In the genomic region with DNA sequence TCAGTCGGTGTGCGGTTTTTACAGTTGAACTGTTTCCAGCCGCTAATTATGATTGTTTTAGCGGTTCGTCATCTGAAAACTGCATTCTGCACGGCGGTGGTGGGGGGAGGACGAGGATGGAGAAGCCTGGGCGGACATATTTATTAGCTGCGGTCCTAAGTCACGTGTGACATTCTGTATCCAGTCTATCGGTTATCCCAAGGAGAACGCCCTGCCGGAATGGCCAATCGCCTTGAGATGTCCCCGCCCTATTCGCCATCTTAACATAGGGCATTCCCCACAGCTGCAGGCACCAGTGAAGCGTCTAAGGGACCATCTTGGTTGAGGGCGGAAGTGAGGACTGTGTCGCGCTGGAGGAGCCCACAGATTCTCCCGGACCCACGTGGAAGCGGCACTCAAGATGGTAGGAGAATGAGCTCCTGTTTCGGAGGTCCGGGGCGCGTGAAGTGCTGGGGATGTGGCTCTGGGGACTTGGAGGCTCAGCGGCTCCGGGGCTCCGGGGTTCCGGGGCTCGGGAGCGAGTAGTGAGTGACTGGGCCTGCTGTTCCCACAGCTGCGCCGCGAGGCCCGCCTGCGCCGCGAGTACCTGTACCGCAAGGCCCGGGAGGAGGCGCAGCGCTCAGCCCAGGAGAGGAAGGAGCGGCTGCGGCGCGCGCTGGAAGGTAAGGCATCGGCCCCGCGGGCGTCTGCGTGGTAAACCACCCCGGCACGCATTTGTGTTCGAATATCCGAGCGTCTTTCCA, we compare ENCODE assay signal across 1 cellular context.
TF ChIP-seq lines count a peak whose summit lies in the region.

A gene with protein sequence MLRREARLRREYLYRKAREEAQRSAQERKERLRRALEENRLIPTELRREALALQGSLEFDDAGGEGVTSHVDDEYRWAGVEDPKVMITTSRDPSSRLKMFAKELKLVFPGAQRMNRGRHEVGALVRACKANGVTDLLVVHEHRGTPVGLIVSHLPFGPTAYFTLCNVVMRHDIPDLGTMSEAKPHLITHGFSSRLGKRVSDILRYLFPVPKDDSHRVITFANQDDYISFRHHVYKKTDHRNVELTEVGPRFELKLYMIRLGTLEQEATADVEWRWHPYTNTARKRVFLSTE (plus strand): TSS at position 365 of the 743 bp plus-strand sequence. CDS start 36 bp downstream, at position 401.

TF ChIP-seq in H1, 55 proteins besides CTCF, POLR2A, EP300 and RAD21 (continues in another document):
- TF ChIP-seq KDM5A (IDR thresholded peaks at IDR 0.05; ENCODE audit: low read length), result 0 out of 2 replicates have a peak, but pooled peaks have one; percentile 3
- TF ChIP-seq ZNF274 (IDR thresholded peaks at IDR 0.05; ENCODE audit: borderline replicate concordance, extremely low read depth, low read length), result no peak
- no peak for TF ChIP-seq SAP30 (IDR thresholded peaks at IDR 0.05; ENCODE audit: insufficient read depth, insufficient replicate concordance, low read length)
- TF ChIP-seq TEAD4 (IDR thresholded peaks at IDR 0.05; ENCODE audit: low read depth, low read length), result peak; percentile 23; the same call in 1 of the 2 replicates
- TF ChIP-seq NRF1 (IDR thresholded peaks at IDR 0.05; ENCODE audit: low read depth, low read length), result no peak
- TF ChIP-seq RBBP5 (IDR thresholded peaks at IDR 0.05; ENCODE audit: borderline replicate concordance, low read depth, low read length), result 0 out of 2 replicates have a peak, but pooled peaks have one; percentile 68
- TF ChIP-seq MAFK (IDR thresholded peaks at IDR 0.05; ENCODE audit: low read depth, low read length), result no peak
- no peak for TF ChIP-seq CBX5 (IDR thresholded peaks at IDR 0.05; ENCODE audit: low read depth, low read length)
- no peak for TF ChIP-seq JUN (IDR thresholded peaks at IDR 0.05; ENCODE audit: low read depth, low read length)
- TF ChIP-seq EGR1 (IDR thresholded peaks at IDR 0.05; ENCODE audit: borderline replicate concordance, low read depth, low read length), result no peak
- TF ChIP-seq, protein P1, sequence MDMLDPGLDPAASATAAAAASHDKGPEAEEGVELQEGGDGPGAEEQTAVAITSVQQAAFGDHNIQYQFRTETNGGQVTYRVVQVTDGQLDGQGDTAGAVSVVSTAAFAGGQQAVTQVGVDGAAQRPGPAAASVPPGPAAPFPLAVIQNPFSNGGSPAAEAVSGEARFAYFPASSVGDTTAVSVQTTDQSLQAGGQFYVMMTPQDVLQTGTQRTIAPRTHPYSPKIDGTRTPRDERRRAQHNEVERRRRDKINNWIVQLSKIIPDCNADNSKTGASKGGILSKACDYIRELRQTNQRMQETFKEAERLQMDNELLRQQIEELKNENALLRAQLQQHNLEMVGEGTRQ (IDR thresholded peaks at IDR 0.05; ENCODE audit: low read length), result peak; percentile 86
- TF ChIP-seq BRCA1 (IDR thresholded peaks at IDR 0.05; ENCODE audit: low read depth, low read length), result no peak
- TF ChIP-seq RXRA (IDR thresholded peaks at IDR 0.05; ENCODE audit: insufficient read depth, low read depth, low read length), result no peak
- TF ChIP-seq SRF (IDR thresholded peaks at IDR 0.05; ENCODE audit: low read depth, low read length), result 0 out of 2 replicates have a peak, but pooled peaks have one; percentile 39
- peak; percentile 80 to 97; a peak in 3 of 4 replicates for TF ChIP-seq SIN3A (conservative IDR thresholded peaks at IDR 0.05 in 1 of 2, IDR thresholded peaks at IDR 0.05 in 1 of 2; ENCODE audit: low read depth in 1 of 2, low read length in 2 of 2)
- peak; percentile 7 for TF ChIP-seq NANOG (IDR thresholded peaks at IDR 0.05; ENCODE audit: insufficient read depth, low read depth, low read length, poor library complexity, severe bottlenecking)
- peak; percentile 69 to 76; a peak in 1 of 4 replicates for TF ChIP-seq HDAC2 (IDR thresholded peaks at IDR 0.05; ENCODE audit: borderline replicate concordance in 1 of 2, low read depth in 2 of 2, low read length in 2 of 2)
- no peak for TF ChIP-seq RNF2 (IDR thresholded peaks at IDR 0.05; ENCODE audit: borderline replicate concordance, low read depth, low read length, missing control alignments, poor library complexity, severe bottlenecking)
- TF ChIP-seq, protein P2, sequence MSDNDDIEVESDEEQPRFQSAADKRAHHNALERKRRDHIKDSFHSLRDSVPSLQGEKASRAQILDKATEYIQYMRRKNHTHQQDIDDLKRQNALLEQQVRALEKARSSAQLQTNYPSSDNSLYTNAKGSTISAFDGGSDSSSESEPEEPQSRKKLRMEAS (IDR thresholded peaks at IDR 0.05), result peak; percentile 86
- TF ChIP-seq TAF1 (IDR thresholded peaks at IDR 0.05; ENCODE audit: low read depth, low read length), result peak; percentile 67
- TF ChIP-seq, protein P3, sequence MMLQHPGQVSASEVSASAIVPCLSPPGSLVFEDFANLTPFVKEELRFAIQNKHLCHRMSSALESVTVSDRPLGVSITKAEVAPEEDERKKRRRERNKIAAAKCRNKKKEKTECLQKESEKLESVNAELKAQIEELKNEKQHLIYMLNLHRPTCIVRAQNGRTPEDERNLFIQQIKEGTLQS (IDR thresholded peaks at IDR 0.05; ENCODE audit: insufficient read depth, low read depth, low read length), result no peak
- TF ChIP-seq CEBPB (IDR thresholded peaks at IDR 0.05; ENCODE audit: low read depth, low read length), result no peak
- no peak for TF ChIP-seq TCF12 (IDR thresholded peaks at IDR 0.05; ENCODE audit: low read depth, low read length)
- no peak for TF ChIP-seq RFX5 (IDR thresholded peaks at IDR 0.05; ENCODE audit: borderline replicate concordance, low read depth, low read length)
- TF ChIP-seq TBP (IDR thresholded peaks at IDR 0.05; ENCODE audit: low read depth, low read length), result peak; percentile 48
- TF ChIP-seq, protein P4, sequence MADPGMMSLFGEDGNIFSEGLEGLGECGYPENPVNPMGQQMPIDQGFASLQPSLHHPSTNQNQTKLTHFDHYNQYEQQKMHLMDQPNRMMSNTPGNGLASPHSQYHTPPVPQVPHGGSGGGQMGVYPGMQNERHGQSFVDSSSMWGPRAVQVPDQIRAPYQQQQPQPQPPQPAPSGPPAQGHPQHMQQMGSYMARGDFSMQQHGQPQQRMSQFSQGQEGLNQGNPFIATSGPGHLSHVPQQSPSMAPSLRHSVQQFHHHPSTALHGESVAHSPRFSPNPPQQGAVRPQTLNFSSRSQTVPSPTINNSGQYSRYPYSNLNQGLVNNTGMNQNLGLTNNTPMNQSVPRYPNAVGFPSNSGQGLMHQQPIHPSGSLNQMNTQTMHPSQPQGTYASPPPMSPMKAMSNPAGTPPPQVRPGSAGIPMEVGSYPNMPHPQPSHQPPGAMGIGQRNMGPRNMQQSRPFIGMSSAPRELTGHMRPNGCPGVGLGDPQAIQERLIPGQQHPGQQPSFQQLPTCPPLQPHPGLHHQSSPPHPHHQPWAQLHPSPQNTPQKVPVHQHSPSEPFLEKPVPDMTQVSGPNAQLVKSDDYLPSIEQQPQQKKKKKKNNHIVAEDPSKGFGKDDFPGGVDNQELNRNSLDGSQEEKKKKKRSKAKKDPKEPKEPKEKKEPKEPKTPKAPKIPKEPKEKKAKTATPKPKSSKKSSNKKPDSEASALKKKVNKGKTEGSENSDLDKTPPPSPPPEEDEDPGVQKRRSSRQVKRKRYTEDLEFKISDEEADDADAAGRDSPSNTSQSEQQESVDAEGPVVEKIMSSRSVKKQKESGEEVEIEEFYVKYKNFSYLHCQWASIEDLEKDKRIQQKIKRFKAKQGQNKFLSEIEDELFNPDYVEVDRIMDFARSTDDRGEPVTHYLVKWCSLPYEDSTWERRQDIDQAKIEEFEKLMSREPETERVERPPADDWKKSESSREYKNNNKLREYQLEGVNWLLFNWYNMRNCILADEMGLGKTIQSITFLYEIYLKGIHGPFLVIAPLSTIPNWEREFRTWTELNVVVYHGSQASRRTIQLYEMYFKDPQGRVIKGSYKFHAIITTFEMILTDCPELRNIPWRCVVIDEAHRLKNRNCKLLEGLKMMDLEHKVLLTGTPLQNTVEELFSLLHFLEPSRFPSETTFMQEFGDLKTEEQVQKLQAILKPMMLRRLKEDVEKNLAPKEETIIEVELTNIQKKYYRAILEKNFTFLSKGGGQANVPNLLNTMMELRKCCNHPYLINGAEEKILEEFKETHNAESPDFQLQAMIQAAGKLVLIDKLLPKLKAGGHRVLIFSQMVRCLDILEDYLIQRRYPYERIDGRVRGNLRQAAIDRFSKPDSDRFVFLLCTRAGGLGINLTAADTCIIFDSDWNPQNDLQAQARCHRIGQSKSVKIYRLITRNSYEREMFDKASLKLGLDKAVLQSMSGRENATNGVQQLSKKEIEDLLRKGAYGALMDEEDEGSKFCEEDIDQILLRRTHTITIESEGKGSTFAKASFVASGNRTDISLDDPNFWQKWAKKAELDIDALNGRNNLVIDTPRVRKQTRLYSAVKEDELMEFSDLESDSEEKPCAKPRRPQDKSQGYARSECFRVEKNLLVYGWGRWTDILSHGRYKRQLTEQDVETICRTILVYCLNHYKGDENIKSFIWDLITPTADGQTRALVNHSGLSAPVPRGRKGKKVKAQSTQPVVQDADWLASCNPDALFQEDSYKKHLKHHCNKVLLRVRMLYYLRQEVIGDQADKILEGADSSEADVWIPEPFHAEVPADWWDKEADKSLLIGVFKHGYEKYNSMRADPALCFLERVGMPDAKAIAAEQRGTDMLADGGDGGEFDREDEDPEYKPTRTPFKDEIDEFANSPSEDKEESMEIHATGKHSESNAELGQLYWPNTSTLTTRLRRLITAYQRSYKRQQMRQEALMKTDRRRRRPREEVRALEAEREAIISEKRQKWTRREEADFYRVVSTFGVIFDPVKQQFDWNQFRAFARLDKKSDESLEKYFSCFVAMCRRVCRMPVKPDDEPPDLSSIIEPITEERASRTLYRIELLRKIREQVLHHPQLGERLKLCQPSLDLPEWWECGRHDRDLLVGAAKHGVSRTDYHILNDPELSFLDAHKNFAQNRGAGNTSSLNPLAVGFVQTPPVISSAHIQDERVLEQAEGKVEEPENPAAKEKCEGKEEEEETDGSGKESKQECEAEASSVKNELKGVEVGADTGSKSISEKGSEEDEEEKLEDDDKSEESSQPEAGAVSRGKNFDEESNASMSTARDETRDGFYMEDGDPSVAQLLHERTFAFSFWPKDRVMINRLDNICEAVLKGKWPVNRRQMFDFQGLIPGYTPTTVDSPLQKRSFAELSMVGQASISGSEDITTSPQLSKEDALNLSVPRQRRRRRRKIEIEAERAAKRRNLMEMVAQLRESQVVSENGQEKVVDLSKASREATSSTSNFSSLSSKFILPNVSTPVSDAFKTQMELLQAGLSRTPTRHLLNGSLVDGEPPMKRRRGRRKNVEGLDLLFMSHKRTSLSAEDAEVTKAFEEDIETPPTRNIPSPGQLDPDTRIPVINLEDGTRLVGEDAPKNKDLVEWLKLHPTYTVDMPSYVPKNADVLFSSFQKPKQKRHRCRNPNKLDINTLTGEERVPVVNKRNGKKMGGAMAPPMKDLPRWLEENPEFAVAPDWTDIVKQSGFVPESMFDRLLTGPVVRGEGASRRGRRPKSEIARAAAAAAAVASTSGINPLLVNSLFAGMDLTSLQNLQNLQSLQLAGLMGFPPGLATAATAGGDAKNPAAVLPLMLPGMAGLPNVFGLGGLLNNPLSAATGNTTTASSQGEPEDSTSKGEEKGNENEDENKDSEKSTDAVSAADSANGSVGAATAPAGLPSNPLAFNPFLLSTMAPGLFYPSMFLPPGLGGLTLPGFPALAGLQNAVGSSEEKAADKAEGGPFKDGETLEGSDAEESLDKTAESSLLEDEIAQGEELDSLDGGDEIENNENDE (IDR thresholded peaks at IDR 0.05; ENCODE audit: insufficient replicate concordance, low read length), result no peak
- TF ChIP-seq CBX8 (IDR thresholded peaks at IDR 0.05; ENCODE audit: borderline replicate concordance, low read depth, low read length), result no peak
- TF ChIP-seq SP4 (IDR thresholded peaks at IDR 0.05; ENCODE audit: low read length), result peak; percentile 76; the same call in 1 of the 2 replicates
- TF ChIP-seq KDM1A (IDR thresholded peaks at IDR 0.05; ENCODE audit: borderline replicate concordance, low read length), result no peak
- TF ChIP-seq SIX5 (IDR thresholded peaks at IDR 0.05; ENCODE audit: low read depth, low read length), result peak; percentile 74
- no peak for TF ChIP-seq TAF7 (optimal IDR thresholded peaks at IDR 0.05; ENCODE audit: borderline replicate concordance, low read depth, low read length)
- no peak for TF ChIP-seq JUND (IDR thresholded peaks at IDR 0.05; ENCODE audit: low read length)
- TF ChIP-seq SP2 (IDR thresholded peaks at IDR 0.05; ENCODE audit: low read length), result no peak
- peak; percentile 75; the same call in 1 of the 2 replicates for TF ChIP-seq PHF8 (conservative IDR thresholded peaks at IDR 0.05; ENCODE audit: low read depth, low read length)
- TF ChIP-seq BACH1 (IDR thresholded peaks at IDR 0.05; ENCODE audit: low read length), result peak; percentile 93
- TF ChIP-seq POU5F1 (IDR thresholded peaks at IDR 0.05; ENCODE audit: low read depth, low read length), result no peak
- TF ChIP-seq CHD1 (IDR thresholded peaks at IDR 0.05; ENCODE audit: low read depth, low read length), result no peak
- no peak; the same call in none of the 2 replicates for TF ChIP-seq CREB1 (IDR thresholded peaks at IDR 0.05)
- TF ChIP-seq, protein P5, sequence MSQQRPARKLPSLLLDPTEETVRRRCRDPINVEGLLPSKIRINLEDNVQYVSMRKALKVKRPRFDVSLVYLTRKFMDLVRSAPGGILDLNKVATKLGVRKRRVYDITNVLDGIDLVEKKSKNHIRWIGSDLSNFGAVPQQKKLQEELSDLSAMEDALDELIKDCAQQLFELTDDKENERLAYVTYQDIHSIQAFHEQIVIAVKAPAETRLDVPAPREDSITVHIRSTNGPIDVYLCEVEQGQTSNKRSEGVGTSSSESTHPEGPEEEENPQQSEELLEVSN (IDR thresholded peaks at IDR 0.05), result no peak
- 0 out of 2 replicates have a peak, but pooled peaks have one; percentile 56 for TF ChIP-seq SP1 (IDR thresholded peaks at IDR 0.05; ENCODE audit: low read depth, low read length)
- no peak for TF ChIP-seq GTF2F1 (IDR thresholded peaks at IDR 0.05; ENCODE audit: borderline replicate concordance, low read depth, low read length)
- no peak for TF ChIP-seq FOSL1 (IDR thresholded peaks at IDR 0.05; ENCODE audit: insufficient read depth, low read depth, low read length)
- TF ChIP-seq CHD2 (IDR thresholded peaks at IDR 0.05; ENCODE audit: low read length), result no peak; the same call in 1 of the 2 replicates
- TF ChIP-seq, protein P6, sequence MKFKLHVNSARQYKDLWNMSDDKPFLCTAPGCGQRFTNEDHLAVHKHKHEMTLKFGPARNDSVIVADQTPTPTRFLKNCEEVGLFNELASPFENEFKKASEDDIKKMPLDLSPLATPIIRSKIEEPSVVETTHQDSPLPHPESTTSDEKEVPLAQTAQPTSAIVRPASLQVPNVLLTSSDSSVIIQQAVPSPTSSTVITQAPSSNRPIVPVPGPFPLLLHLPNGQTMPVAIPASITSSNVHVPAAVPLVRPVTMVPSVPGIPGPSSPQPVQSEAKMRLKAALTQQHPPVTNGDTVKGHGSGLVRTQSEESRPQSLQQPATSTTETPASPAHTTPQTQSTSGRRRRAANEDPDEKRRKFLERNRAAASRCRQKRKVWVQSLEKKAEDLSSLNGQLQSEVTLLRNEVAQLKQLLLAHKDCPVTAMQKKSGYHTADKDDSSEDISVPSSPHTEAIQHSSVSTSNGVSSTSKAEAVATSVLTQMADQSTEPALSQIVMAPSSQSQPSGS (IDR thresholded peaks at IDR 0.05; ENCODE audit: low read length), result no peak
- peak; percentile 78 for TF ChIP-seq POLR2AphosphoS5 (IDR thresholded peaks at IDR 0.05; ENCODE audit: low read depth, low read length)
- no peak for TF ChIP-seq SUZ12 (IDR thresholded peaks at IDR 0.05; ENCODE audit: low read length)
- no peak for TF ChIP-seq BCL11A (IDR thresholded peaks at IDR 0.05; ENCODE audit: low read depth in 2 of 2, low read length in 2 of 2)
- no peak for TF ChIP-seq GABPA (IDR thresholded peaks at IDR 0.05; ENCODE audit: borderline replicate concordance, insufficient read depth, low read length)
- TF ChIP-seq ASH2L (IDR thresholded peaks at IDR 0.05; ENCODE audit: low read length), result peak; percentile 85
- TF ChIP-seq YY1 (IDR thresholded peaks at IDR 0.05; ENCODE audit: low read depth, low read length), result peak; percentile 100
- TF ChIP-seq EZH2 (IDR thresholded peaks at IDR 0.05; ENCODE audit: low read depth, low read length, severe bottlenecking), result no peak
- TF ChIP-seq SIRT6 (IDR thresholded peaks at IDR 0.05; ENCODE audit: low read length), result no peak
